11 cellular contexts compared by ENCODE assay signal in genomic region chr3:23804441-23805227, GRCh38. TPM values are rescaled to one million over a fixed set of nuclear protein-coding genes. Genes with fewer than 3 reads are reported as not detected.
DNase-seq lines count a peak whose midpoint lies in the region; ATAC-seq and TF ChIP-seq lines count a peak whose summit lies in the region.
"Had no signal": no experiment of that assay in that cellular context is flagged by ENCODE, and none has a peak within 500 bp of the region (broad histone marks: within the 10 kb centered on the region; RNA-seq: fewer than 3 reads in every experiment).

No MANE protein-coding gene starts in this region.

- H3K36me3 ChIP-seq in upper lobe of right lung, result no peaks in the 10 kb centered on the region

- peaks cover 3% of the 10 kb centered on the region for H3K36me3 Mint-ChIP-seq in activated naive CD4-positive, alpha-beta T cell treated with anti-CD3 and anti-CD28 coated beads, Interleukin-2, amount 50 U/mL, for 24 hours
- peaks cover 8 to 14% of the 10 kb centered on the region in 2 donors for H3K36me3 Mint-ChIP-seq in activated naive CD4-positive, alpha-beta T cell treated with anti-CD3 and anti-CD28 coated beads, Interleukin-2, amount 50 U/mL, for 72 hours
- H3K36me3 Mint-ChIP-seq in activated T-helper 1 cell treated with anti-CD3 and anti-CD28 coated beads, Interleukin-12 subunit alpha, Interleukin-12 subunit beta, Interleukin-2, Interleukin-4 antibody, amounts not matched to agents 30 ng/mL and 10 ng/mL and 1 ng/mL, durations not matched to agents 14 hours and 24 hours and 36 hours (ENCODE audit: low read depth), result peaks cover 24% of the 10 kb centered on the region

- H3K4me1 ChIP-seq in upper lobe of right lung, result peaks cover 26% of the 10 kb centered on the region

- no peak overlapping the region for H3K27ac ChIP-seq in upper lobe of right lung

- intact Hi-C loops in activated T-helper 1 cell treated with anti-CD3 and anti-CD28 coated beads, Interleukin-12 subunit alpha, Interleukin-12 subunit beta, Interleukin-2, Interleukin-4 antibody, amounts not matched to agents 30 ng/mL and 10 ng/mL and 1 ng/mL, durations not matched to agents 14 hours and 24 hours and 36 hours (cut with micrococcal nuclease), result loop anchor here (1.0 to 10.0 kb wide), 4 partner anchors 142 to 1240 kb away; no protein-coding TSS in a partner anchor
- intact Hi-C loops in upper lobe of right lung (cut with DNase I), result no loop called here

- DNase-seq in activated naive CD4-positive, alpha-beta T cell treated with anti-CD3 and anti-CD28 coated beads, Interleukin-2, amount 50 U/mL, for 72 hours (ENCODE audit: low spot score in 2 of 2), result no peak
- no peak for DNase-seq in activated T-helper 1 cell treated with anti-CD3 and anti-CD28 coated beads, Interleukin-12 subunit alpha, Interleukin-12 subunit beta, Interleukin-2, Interleukin-4 antibody, amounts not matched to agents 30 ng/mL and 10 ng/mL and 1 ng/mL, durations not matched to agents 14 hours and 24 hours and 36 hours (ENCODE audit: low spot score)
- DNase-seq in left kidney (ENCODE audit: low read depth, low spot score), result peak; percentile 94
- DNase-seq in upper lobe of right lung, result no peak
- DNase-seq in Ammon's horn (ENCODE audit: low spot score), result no peak
- DNase-seq: central memory CD4-positive, alpha-beta T cell; GOT3; NCI-H1092 treated with DMSO at 0.1 percent for 48 hours had no signal

- peaks cover 33% of the 10 kb centered on the region for H3K4me1 Mint-ChIP-seq in activated naive CD4-positive, alpha-beta T cell treated with anti-CD3 and anti-CD28 coated beads, Interleukin-2, amount 50 U/mL, for 24 hours
- H3K4me1 Mint-ChIP-seq in activated T-helper 1 cell treated with anti-CD3 and anti-CD28 coated beads, Interleukin-12 subunit alpha, Interleukin-12 subunit beta, Interleukin-2, Interleukin-4 antibody, amounts not matched to agents 30 ng/mL and 10 ng/mL and 1 ng/mL, durations not matched to agents 14 hours and 24 hours and 36 hours (ENCODE audit: low read depth), result peaks cover 41% of the 10 kb centered on the region

- H3K4me3 Mint-ChIP-seq in activated naive CD4-positive, alpha-beta T cell treated with anti-CD3 and anti-CD28 coated beads, Interleukin-2, amount 50 U/mL, for 24 hours, result peak overlapping the region; percentile 64
- peak overlapping the region; percentile 94 for H3K4me3 Mint-ChIP-seq in activated T-helper 1 cell treated with anti-CD3 and anti-CD28 coated beads, Interleukin-12 subunit alpha, Interleukin-12 subunit beta, Interleukin-2, Interleukin-4 antibody, amounts not matched to agents 30 ng/mL and 10 ng/mL and 1 ng/mL, durations not matched to agents 14 hours and 24 hours and 36 hours

- no peak for TF ChIP-seq CTCF in upper lobe of right lung (IDR thresholded peaks at IDR 0.05)

- no peaks in the 10 kb centered on the region for H3K27me3 Mint-ChIP-seq in activated naive CD4-positive, alpha-beta T cell treated with anti-CD3 and anti-CD28 coated beads, Interleukin-2, amount 50 U/mL, for 24 hours
- H3K27me3 Mint-ChIP-seq in activated T-helper 1 cell treated with anti-CD3 and anti-CD28 coated beads, Interleukin-12 subunit alpha, Interleukin-12 subunit beta, Interleukin-2, Interleukin-4 antibody, amounts not matched to agents 30 ng/mL and 10 ng/mL and 1 ng/mL, durations not matched to agents 14 hours and 24 hours and 36 hours (ENCODE audit: insufficient read depth), result peaks cover 40% of the 10 kb centered on the region

- no peak for ATAC-seq in activated naive CD4-positive, alpha-beta T cell treated with anti-CD3 and anti-CD28 coated beads, Interleukin-2, amount 50 U/mL, for 72 hours
- peak; percentile 3 for ATAC-seq in upper lobe of right lung
- no peak for ATAC-seq in GM21447 (IDR thresholded peaks at IDR 0.05; ENCODE audit: unreplicated experiment)
- ATAC-seq in HG03442 (IDR thresholded peaks at IDR 0.05; ENCODE audit: unreplicated experiment), result no peak

- H3K27me3 ChIP-seq in upper lobe of right lung, result no peaks in the 10 kb centered on the region

- H3K4me3 ChIP-seq in upper lobe of right lung, result no peak overlapping the region

- no peaks in the 10 kb centered on the region for H3K9me3 ChIP-seq in upper lobe of right lung

- H3K27ac Mint-ChIP-seq in activated naive CD4-positive, alpha-beta T cell treated with anti-CD3 and anti-CD28 coated beads, Interleukin-2, amount 50 U/mL, for 24 hours, result peak overlapping the region; percentile 73
- H3K27ac Mint-ChIP-seq in activated naive CD4-positive, alpha-beta T cell treated with anti-CD3 and anti-CD28 coated beads, Interleukin-2, amount 50 U/mL, for 72 hours, result peak overlapping the region in 1 of 2 donors; percentile 78
- H3K27ac Mint-ChIP-seq in activated T-helper 1 cell treated with anti-CD3 and anti-CD28 coated beads, Interleukin-12 subunit alpha, Interleukin-12 subunit beta, Interleukin-2, Interleukin-4 antibody, amounts not matched to agents 30 ng/mL and 10 ng/mL and 1 ng/mL, durations not matched to agents 14 hours and 24 hours and 36 hours, result no peak overlapping the region

- H3K9me3 Mint-ChIP-seq in activated naive CD4-positive, alpha-beta T cell treated with anti-CD3 and anti-CD28 coated beads, Interleukin-2, amount 50 U/mL, for 24 hours, result no peaks in the 10 kb centered on the region
- H3K9me3 Mint-ChIP-seq in activated naive CD4-positive, alpha-beta T cell treated with anti-CD3 and anti-CD28 coated beads, Interleukin-2, amount 50 U/mL, for 72 hours, result no peaks in the 10 kb centered on the region
- no peaks in the 10 kb centered on the region for H3K9me3 Mint-ChIP-seq in activated T-helper 1 cell treated with anti-CD3 and anti-CD28 coated beads, Interleukin-12 subunit alpha, Interleukin-12 subunit beta, Interleukin-2, Interleukin-4 antibody, amounts not matched to agents 30 ng/mL and 10 ng/mL and 1 ng/mL, durations not matched to agents 14 hours and 24 hours and 36 hours

RNA-seq across cellular contexts. Expression of gene UBE2E1, which starts 1.1 kb away (rescaled TPM):
- 10 to 100 TPM; 29.6 to 82.2 TPM for total RNA-seq in activated naive CD4-positive, alpha-beta T cell treated with anti-CD3 and anti-CD28 coated beads, Interleukin-2, amount 50 U/mL, for 72 hours
- 78.8 and 87.0 TPM in 2 replicates for total RNA-seq in activated T-helper 1 cell treated with anti-CD3 and anti-CD28 coated beads, Interleukin-12 subunit alpha, Interleukin-12 subunit beta, Interleukin-2, Interleukin-4 antibody, amounts not matched to agents 30 ng/mL and 10 ng/mL and 1 ng/mL, durations not matched to agents 14 hours and 24 hours and 36 hours
- 89.8 TPM for total RNA-seq in upper lobe of right lung
